ENCODE assay signal across 8 cellular contexts in genomic region chr9:114267-115117, GRCh38. TPM values are rescaled to one million over a fixed set of nuclear protein-coding genes. Genes with fewer than 3 reads are reported as not detected.
DNase-seq lines count a peak whose midpoint lies in the region; ATAC-seq and TF ChIP-seq lines count a peak whose summit lies in the region.
"Not testable (repeated sequence)": the region's sequence is repeated elsewhere in the genome, so short reads cannot be mapped to it uniquely, and the experiment has no call there.

No MANE protein-coding gene starts in this region.

- H3K4ac ChIP-seq in trophoblast cell (ENCODE audit: low read depth, low read length) = not testable (repeated sequence)

- intact Hi-C loops in activated T-helper 2 cell treated with anti-CD3 and anti-CD28 coated beads, Interferon-gamma antibody, Interleukin-2, Interleukin-4, amounts not matched to agents 10 μg/mL and 5 μg/mL and 100 μg/mL, durations not matched to agents 14 hours and 24 hours and 36 hours (cut with micrococcal nuclease); upper lobe of right lung (cut with DNase I): not testable (repeated sequence)

- H3K27ac Mint-ChIP-seq in activated T-helper 2 cell treated with anti-CD3 and anti-CD28 coated beads, Interferon-gamma antibody, Interleukin-2, Interleukin-4, amounts not matched to agents 10 μg/mL and 5 μg/mL and 100 μg/mL, durations not matched to agents 14 hours and 24 hours and 36 hours = peak overlapping the region; percentile 47

- not testable (repeated sequence) for H3K79me1 ChIP-seq in trophoblast cell (ENCODE audit: low read length)

- H3K27ac ChIP-seq in trophoblast cell (ENCODE audit: low read depth, low read length); upper lobe of right lung: not testable (repeated sequence)

- not testable (repeated sequence) for H2BK120ac ChIP-seq in trophoblast cell (ENCODE audit: insufficient read depth, low read length, poor library complexity)

- H3K4me3 Mint-ChIP-seq in activated T-helper 2 cell treated with anti-CD3 and anti-CD28 coated beads, Interferon-gamma antibody, Interleukin-2, Interleukin-4, amounts not matched to agents 10 μg/mL and 5 μg/mL and 100 μg/mL, durations not matched to agents 14 hours and 24 hours and 36 hours (ENCODE audit: low read depth) = peak overlapping the region; percentile 72

- no CpG with 5 or more reads among the region's 73 CpGs for WGBS in trophoblast cell (ENCODE audit: extremely low coverage, insufficient coverage, insufficient read length)

- H3K79me2 ChIP-seq in trophoblast cell (ENCODE audit: control insufficient read depth, insufficient read depth, low read length, poor library complexity) = not testable (repeated sequence)

- H3K4me3 ChIP-seq in GM08714 (ENCODE audit: low read length) = peak overlapping the region; percentile 48; the same call in 1 of the 2 replicates
- H3K4me3 ChIP-seq in epithelial cell of proximal tubule (ENCODE audit: low read depth, low read length) = peak overlapping the region; percentile 35
- peak overlapping the region; percentile 42 for H3K4me3 ChIP-seq in trophoblast cell (ENCODE audit: low read depth, low read length)
- H3K4me3 ChIP-seq in upper lobe of right lung = peak overlapping the region; percentile 43

- peaks cover 10% of the 10 kb centered on the region for H3K4me1 Mint-ChIP-seq in activated T-helper 2 cell treated with anti-CD3 and anti-CD28 coated beads, Interferon-gamma antibody, Interleukin-2, Interleukin-4, amounts not matched to agents 10 μg/mL and 5 μg/mL and 100 μg/mL, durations not matched to agents 14 hours and 24 hours and 36 hours (ENCODE audit: low read depth)

- not testable (repeated sequence) for H3K9me3 Mint-ChIP-seq in activated T-helper 2 cell treated with anti-CD3 and anti-CD28 coated beads, Interferon-gamma antibody, Interleukin-2, Interleukin-4, amounts not matched to agents 10 μg/mL and 5 μg/mL and 100 μg/mL, durations not matched to agents 14 hours and 24 hours and 36 hours

- H3K27me3 ChIP-seq in trophoblast cell (ENCODE audit: insufficient read depth, low read length) (peaks cover 38% of the 10 kb centered on the region), upper lobe of right lung (peaks cover 61% of the 10 kb centered on the region)

- not testable (repeated sequence) for H3K14ac ChIP-seq in trophoblast cell (ENCODE audit: low read length)

- H3K36me3 Mint-ChIP-seq in activated T-helper 2 cell treated with anti-CD3 and anti-CD28 coated beads, Interferon-gamma antibody, Interleukin-2, Interleukin-4, amounts not matched to agents 10 μg/mL and 5 μg/mL and 100 μg/mL, durations not matched to agents 14 hours and 24 hours and 36 hours (ENCODE audit: low read depth) = not testable (repeated sequence)

- not testable (repeated sequence) for H4K91ac ChIP-seq in trophoblast cell (ENCODE audit: low read depth, low read length)

- peak; percentile 7 for ATAC-seq in HG02642 (IDR thresholded peaks at IDR 0.05; ENCODE audit: poor library complexity, unreplicated experiment)
- peak; percentile 61 for ATAC-seq in upper lobe of right lung

- H2BK12ac ChIP-seq in trophoblast cell (ENCODE audit: low read length) = not testable (repeated sequence)

- H4K12ac ChIP-seq in trophoblast cell (ENCODE audit: low read depth, low read length) = not testable (repeated sequence)

- H2AK5ac ChIP-seq in trophoblast cell (ENCODE audit: low read length) = not testable (repeated sequence)

- H4K8ac ChIP-seq in trophoblast cell (ENCODE audit: low read depth, low read length) = not testable (repeated sequence)

- peak; percentile 38 for DNase-seq in NCI-H82 (lab: John Stamatoyannopoulos, UW)
- not testable (repeated sequence) for DNase-seq in activated T-helper 2 cell treated with anti-CD3 and anti-CD28 coated beads, Interferon-gamma antibody, Interleukin-2, Interleukin-4, amounts not matched to agents 10 μg/mL and 5 μg/mL and 100 μg/mL, durations not matched to agents 14 hours and 24 hours and 36 hours (ENCODE audit: low spot score); epithelial cell of proximal tubule (ENCODE audit: low read depth); upper lobe of right lung
- DNase-seq in left kidney (ENCODE audit: low read depth, low spot score) = peak; percentile 41
- DNase-seq in trophoblast cell = peak; percentile 0 to 2

- H3K23ac ChIP-seq in trophoblast cell (ENCODE audit: low read length) = peak overlapping the region; percentile 27

- not testable (repeated sequence) for H3K18ac ChIP-seq in trophoblast cell (ENCODE audit: low read length)

- not testable (repeated sequence) for H2AFZ ChIP-seq in trophoblast cell (ENCODE audit: insufficient read depth, low read length, poor library complexity)

- H3K36me3 ChIP-seq in trophoblast cell (ENCODE audit: control insufficient read depth in 1 of 2, insufficient read depth in 2 of 2, low read length in 2 of 2); upper lobe of right lung: not testable (repeated sequence)

- not testable (repeated sequence) for H3K4me1 ChIP-seq in trophoblast cell (ENCODE audit: control insufficient read depth in 1 of 2, insufficient read depth in 2 of 2, low read length in 2 of 2)
- H3K4me1 ChIP-seq in upper lobe of right lung = peaks cover 10% of the 10 kb centered on the region

- peak overlapping the region; percentile 63 for H3K4me2 ChIP-seq in trophoblast cell (ENCODE audit: low read length)

- not testable (repeated sequence) for H2BK5ac ChIP-seq in trophoblast cell (ENCODE audit: low read depth, low read length, poor library complexity)

- not testable (repeated sequence) for H3K9ac ChIP-seq in trophoblast cell (ENCODE audit: low read length)

- H3K9me3 ChIP-seq in trophoblast cell (ENCODE audit: insufficient read depth, low read depth, low read length); upper lobe of right lung: not testable (repeated sequence)

- peaks cover 42% of the 10 kb centered on the region for H3K27me3 Mint-ChIP-seq in activated T-helper 2 cell treated with anti-CD3 and anti-CD28 coated beads, Interferon-gamma antibody, Interleukin-2, Interleukin-4, amounts not matched to agents 10 μg/mL and 5 μg/mL and 100 μg/mL, durations not matched to agents 14 hours and 24 hours and 36 hours (ENCODE audit: low read depth)

- not testable (repeated sequence) for TF ChIP-seq CTCF in epithelial cell of proximal tubule (conservative IDR thresholded peaks at IDR 0.05; ENCODE audit: low read depth, low read length); upper lobe of right lung (IDR thresholded peaks at IDR 0.05)

RNA-seq across cellular contexts. Expression of gene FOXD4, which starts 3.7 kb away (rescaled TPM):
- total RNA-seq in activated T-helper 2 cell treated with anti-CD3 and anti-CD28 coated beads, Interferon-gamma antibody, Interleukin-2, Interleukin-4, amounts not matched to agents 10 μg/mL and 5 μg/mL and 100 μg/mL, durations not matched to agents 14 hours and 24 hours and 36 hours = 0.09 TPM in 1 of 2 replicates, not detected in the other
- total RNA-seq in epithelial cell of proximal tubule = 0.07 and 0.46 TPM in 2 replicates
- 0.12 and 0.14 TPM in 2 replicates for polyA plus RNA-seq in trophoblast cell (2013)
- total RNA-seq in upper lobe of right lung = 0.75 TPM
